ENCODE assay signal across 10 cellular contexts in the genomic region with DNA sequence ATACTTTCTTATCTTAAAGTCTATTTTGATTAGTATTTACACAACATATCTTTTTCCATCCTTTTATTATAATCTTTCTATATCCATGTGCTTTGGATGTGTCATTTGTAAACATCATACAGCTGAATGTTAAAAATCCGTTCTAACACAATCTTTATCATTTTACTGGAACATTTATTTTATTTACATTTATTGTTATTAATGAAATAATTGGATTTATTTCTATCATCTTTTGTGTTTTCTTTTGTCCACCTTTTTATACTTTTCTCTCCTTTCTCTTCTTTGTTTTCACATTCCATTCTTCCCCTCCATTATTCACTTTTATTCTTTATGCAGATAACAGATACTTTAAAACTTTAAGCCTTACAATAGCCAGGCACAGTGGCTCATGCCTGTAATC.
"Had no signal": no experiment of that assay in that cellular context is flagged by ENCODE, and none has a peak within 500 bp of the region (broad histone marks: within the 10 kb centered on the region; RNA-seq: fewer than 3 reads in every experiment).

No MANE protein-coding gene starts in this region.

- H3K9ac ChIP-seq: GM23248, KMS-11 had no signal

- H3K9me3 Mint-ChIP-seq: HFFc6 had no signal

- DNase-seq: GM23248, GOT3, H7, HFFc6, IMR-90, KBM-7 had no signal

- H3K4me3 ChIP-seq: GM23248, HAP-1 had no signal

- H3K27ac ChIP-seq: GM23248, KMS-11 had no signal

- H3K4me2 ChIP-seq: KMS-11 had no signal

- H3K27ac Mint-ChIP-seq: HFFc6 had no signal

- H3K4me3 Mint-ChIP-seq: HFFc6 had no signal

- H3K4me1 ChIP-seq: HAP-1 had no signal

- H2AFZ ChIP-seq: GM23248 had no signal

- H3K36me3 ChIP-seq: HAP-1 had no signal

- H3K9me3 ChIP-seq: HAP-1 had no signal

- ATAC-seq: HCT116 had no signal

- FAIRE-seq: HTR-8/SVneo had no signal
